8 cellular contexts compared by ENCODE assay signal in the genomic region with DNA sequence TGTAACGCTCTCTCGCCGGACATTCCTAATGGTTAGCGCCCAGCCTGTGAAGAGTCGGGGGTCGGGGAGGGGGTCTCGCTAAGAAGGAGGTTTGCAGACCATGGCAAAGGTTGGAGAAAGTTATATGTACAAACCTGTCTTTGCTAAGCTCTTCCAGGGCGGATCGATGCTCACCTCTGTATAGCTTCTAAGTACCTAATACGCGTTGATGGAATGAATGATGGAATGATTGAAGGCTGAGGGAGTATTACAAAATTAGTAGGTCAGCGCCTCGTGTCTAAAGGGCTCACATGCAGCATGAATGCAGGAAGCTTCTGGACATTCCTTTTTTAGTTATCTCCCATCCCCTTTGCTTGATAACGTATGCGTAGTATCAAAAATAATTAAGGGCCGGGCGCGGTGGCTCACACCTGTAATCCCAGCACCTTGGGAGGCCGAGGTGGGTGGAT. TPM values are rescaled to one million over a fixed set of nuclear protein-coding genes. Genes with fewer than 3 reads are reported as not detected.
DNase-seq lines count a peak whose midpoint lies in the region; ATAC-seq and TF ChIP-seq lines count a peak whose summit lies in the region.

No MANE protein-coding gene starts in this region.

- no peaks in the 10 kb centered on the region for H3K4me1 ChIP-seq in effector memory CD4-positive, alpha-beta T cell (ENCODE audit: control insufficient read depth, insufficient read depth, low read length, poor library complexity, severe bottlenecking)

- no peak for DNase-seq in MG63
- DNase-seq in effector memory CD4-positive, alpha-beta T cell, result no peak
- DNase-seq in nephron progenitor cell, result no peak
- DNase-seq in NCI-H2196 (lab: John Stamatoyannopoulos, UW; ENCODE audit: unreplicated experiment), result no peak
- DNase-seq in GM03348 (ENCODE audit: low spot score), result no peak
- no peak for DNase-seq in GM13976 (ENCODE audit: low spot score)

- H3K9me3 ChIP-seq in MG63, result no peaks in the 10 kb centered on the region; the same call in 1 of the 2 replicates
- H3K9me3 ChIP-seq in effector memory CD4-positive, alpha-beta T cell (ENCODE audit: control insufficient read depth, low read length), result no peaks in the 10 kb centered on the region

- ATAC-seq in HG02763 (IDR thresholded peaks at IDR 0.05; ENCODE audit: unreplicated experiment), result no peak

- H3K27me3 ChIP-seq in MG63, result no peaks in the 10 kb centered on the region
- H3K27me3 ChIP-seq in effector memory CD4-positive, alpha-beta T cell (replicated peaks; ENCODE audit: control insufficient read depth, insufficient read depth, low read length, poor library complexity, severe bottlenecking), result no peaks in the 10 kb centered on the region

- peak overlapping the region; percentile 99 for H3K4me3 ChIP-seq in MG63
- peak overlapping the region; percentile 85 for H3K4me3 ChIP-seq in effector memory CD4-positive, alpha-beta T cell (ENCODE audit: insufficient read depth, low read depth, low read length, poor library complexity, severe bottlenecking)

- H3K27me3 Mint-ChIP-seq in nephron progenitor cell (ENCODE audit: low read depth, poor library complexity), result peaks cover 17% of the 10 kb centered on the region

- peak overlapping the region; percentile 71 for H3K27ac Mint-ChIP-seq in nephron progenitor cell

- peaks cover 18% of the 10 kb centered on the region for H3K36me3 ChIP-seq in MG63
- no peaks in the 10 kb centered on the region for H3K36me3 ChIP-seq in effector memory CD4-positive, alpha-beta T cell (ENCODE audit: control insufficient read depth, insufficient read depth, low read length)

- H3K27ac ChIP-seq in C4-2B, result peak overlapping the region; percentile 97
- H3K27ac ChIP-seq in effector memory CD4-positive, alpha-beta T cell (ENCODE audit: insufficient read depth, low read length, poor library complexity, severe bottlenecking), result peak overlapping the region; percentile 98

- peaks cover 37% of the 10 kb centered on the region for H3K4me1 Mint-ChIP-seq in nephron progenitor cell

- in situ Hi-C loops in GM13976 (cut with MboI; ENCODE audit: low sequenced_read_pairs, unreplicated experiment), result no loop called here

- H3K9me3 Mint-ChIP-seq in nephron progenitor cell, result peaks cover 2% of the 10 kb centered on the region

- peaks cover 17% of the 10 kb centered on the region for H3K36me3 Mint-ChIP-seq in nephron progenitor cell (ENCODE audit: low read depth)

- TF ChIP-seq CTCF in C4-2B (conservative IDR thresholded peaks at IDR 0.05), result no peak
- TF ChIP-seq CTCF in nephron progenitor cell (IDR thresholded peaks at IDR 0.05), result no peak
- TF ChIP-seq CTCF in GM13976 (IDR thresholded peaks at IDR 0.05; ENCODE audit: borderline replicate concordance, control extremely low read depth, extremely low read depth, insufficient read depth, missing control alignments), result no peak

- H3K4me3 Mint-ChIP-seq in nephron progenitor cell, result peak overlapping the region; percentile 95

RNA-seq across cellular contexts. Expression of a gene that starts 0.3 kb away (rescaled TPM):
- 102 and 126 TPM in 2 replicates for total RNA-seq in MG63 (2014; rRNA removed; shearing (Covaris generic); ENCODE audit: low replicate concordance)

RNA-seq across cellular contexts. Expression of a gene that starts 49.1 kb away (rescaled TPM):
- 20.8 and 40.0 TPM in 2 replicates for total RNA-seq in MG63 (2014; rRNA removed; shearing (Covaris generic); ENCODE audit: low replicate concordance)

RNA-seq across cellular contexts. Expression of a gene that starts 49.1 kb away (rescaled TPM):
- total RNA-seq in MG63 (2014; rRNA removed; shearing (Covaris generic); ENCODE audit: low replicate concordance), result 28.4 and 39.3 TPM in 2 replicates
